9 cellular contexts compared by ENCODE assay signal in the genomic region with DNA sequence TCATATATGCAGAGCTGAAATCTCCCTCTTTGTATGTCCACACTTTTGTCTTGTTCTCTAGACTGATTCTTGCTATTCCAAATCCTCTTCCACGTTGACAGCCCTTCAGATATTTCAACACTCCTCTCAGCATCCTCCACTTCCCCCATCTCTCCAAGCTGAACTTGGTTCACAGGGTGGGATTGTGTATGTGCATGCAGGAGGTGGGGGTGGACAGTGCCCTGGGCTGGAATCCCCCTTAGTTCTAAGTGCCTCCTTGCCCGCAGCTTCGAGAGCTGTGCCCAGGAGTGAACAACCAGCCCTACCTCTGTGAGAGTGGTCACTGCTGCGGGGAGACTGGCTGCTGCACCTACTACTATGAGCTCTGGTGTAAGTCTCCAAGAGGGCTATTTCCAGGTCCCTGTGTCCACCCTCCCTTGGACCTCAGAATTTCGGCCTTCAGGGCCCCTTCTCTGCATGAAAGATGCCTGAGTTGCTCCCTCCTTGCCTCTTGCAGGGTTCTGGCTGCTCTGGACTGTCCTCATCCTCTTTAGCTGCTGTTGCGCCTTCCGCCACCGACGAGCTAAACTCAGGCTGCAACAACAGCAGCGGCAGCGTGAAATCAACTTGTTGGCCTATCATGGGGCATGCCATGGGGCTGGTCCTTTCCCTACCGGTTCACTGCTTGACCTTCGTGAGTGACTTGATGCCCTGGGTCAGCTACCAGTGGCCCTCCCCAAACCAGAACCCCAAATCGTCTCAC. TPM values are rescaled to one million over a fixed set of nuclear protein-coding genes. Genes with fewer than 3 reads are reported as not detected.
DNase-seq lines count a peak whose midpoint lies in the region; TF ChIP-seq lines count a peak whose summit lies in the region.
"Had no signal": no experiment of that assay in that cellular context is flagged by ENCODE, and none has a peak within 500 bp of the region (broad histone marks: within the 10 kb centered on the region; RNA-seq: fewer than 3 reads in every experiment).

No MANE protein-coding gene starts in this region.

- H3K18ac ChIP-seq in H9 (ENCODE audit: insufficient read length, low read depth, low read length), result no peak overlapping the region

- H4K20me1 ChIP-seq in H9 (ENCODE audit: control insufficient read depth, insufficient read depth, insufficient read length), result peaks cover 2% of the 10 kb centered on the region

- no peak overlapping the region for H3K27ac Mint-ChIP-seq in H9

- H2BK5ac ChIP-seq in H9 (ENCODE audit: insufficient read length, low read length), result no peak overlapping the region

- no peak overlapping the region for H3K56ac ChIP-seq in H9 (ENCODE audit: insufficient read length, low read depth, low read length)

- H3K27ac ChIP-seq in H9 (ENCODE audit: insufficient read length, low read depth, low read length), result no peak overlapping the region
- H3K27ac ChIP-seq in mesodermal cell (ENCODE audit: low read depth, low read length, severe bottlenecking), result no peak overlapping the region

- DNase-seq in AG10803 (ENCODE audit: low read depth) (no peak), H9 (no peak), astrocyte of the spinal cord (ENCODE audit: low read depth, low spot score) (no peak), NCI-H69 (lab: John Stamatoyannopoulos, UW) (no peak), EL (no peak), kidney glomerular epithelial cell (lab: John Stamatoyannopoulos, UW) (no peak)
- no peak for DNase-seq in stimulated activated CD4-positive, alpha-beta T cell treated with anti-CD3 and anti-CD28 coated beads, Interleukin-4, amount 100 ng/mL, for 4 hours
- DNase-seq: sigmoid colon had no signal

- no CpG with 5 or more reads among the region's 14 CpGs for WGBS in H9 (ENCODE audit: extremely low coverage, insufficient read length, low lambda C conversion rate)
- WGBS in mesodermal cell (ENCODE audit: insufficient coverage in 2 of 2), 2 experiments, result 82 to 84% methylated on average over 10 to 13 of the region's 14 CpGs

- H4K91ac ChIP-seq in H9 (ENCODE audit: insufficient read length, low read depth, low read length), result no peak overlapping the region

- H3K27me3 Mint-ChIP-seq in H9 (ENCODE audit: low read depth), result no peaks in the 10 kb centered on the region

- H3K9me3 ChIP-seq in H9 (ENCODE audit: control insufficient read depth, low read depth, low read length) (no peaks in the 10 kb centered on the region), mesodermal cell (ENCODE audit: control insufficient read depth, low read length) (no peaks in the 10 kb centered on the region)
- H3K9me3 ChIP-seq: sigmoid colon had no signal

- peaks cover 2% of the 10 kb centered on the region; the same call in 1 of the 2 replicates for H3K4me1 ChIP-seq in H9 (ENCODE audit: insufficient read depth, low read length)
- H3K4me1 ChIP-seq in mesodermal cell (ENCODE audit: control insufficient read depth, insufficient read depth, low read length, poor library complexity, severe bottlenecking), result peaks cover 19% of the 10 kb centered on the region

- no peak overlapping the region for H3K9ac ChIP-seq in H9 (ENCODE audit: extremely low read depth, insufficient read length, low read length)

- peaks cover 33% of the 10 kb centered on the region for H3K36me3 ChIP-seq in mesodermal cell (ENCODE audit: control insufficient read depth, insufficient read depth, low read length)

- H2BK15ac ChIP-seq in H9 (ENCODE audit: low read depth, low read length), result no peak overlapping the region

- H2AFZ ChIP-seq in H9 (ENCODE audit: low read length), result no peak overlapping the region

- in situ Hi-C loops in astrocyte of the spinal cord (cut with HindIII; ENCODE audit: low sequenced_read_pairs), result no loop called here

- H3K4ac ChIP-seq in H9 (ENCODE audit: low read depth, low read length), result no peak overlapping the region

- no peaks in the 10 kb centered on the region for H3K27me3 ChIP-seq in H9 (ENCODE audit: insufficient read depth, low read length)
- H3K27me3 ChIP-seq: sigmoid colon had no signal

- H2BK120ac ChIP-seq in H9 (ENCODE audit: low read depth, low read length, poor library complexity, severe bottlenecking), result no peak overlapping the region

- H2BK12ac ChIP-seq in H9 (ENCODE audit: insufficient read length, low read depth, low read length), result no peak overlapping the region

- TF ChIP-seq CTCF in AG10803 (conservative IDR thresholded peaks at IDR 0.05; ENCODE audit: low read length) (no peak), H9 (conservative IDR thresholded peaks at IDR 0.05) (no peak), astrocyte of the spinal cord (IDR thresholded peaks at IDR 0.05; ENCODE audit: low read depth, low read length) (no peak)

- peaks cover 4% of the 10 kb centered on the region for H3K79me1 ChIP-seq in H9 (ENCODE audit: insufficient read depth, low read depth, low read length, poor library complexity, severe bottlenecking)

- H3K4me1 Mint-ChIP-seq in H9, result peaks cover 30 to 36% of the 10 kb centered on the region in 2 experiments

- no peak overlapping the region for H3K14ac ChIP-seq in H9 (ENCODE audit: insufficient read depth, low read length)

- no peak overlapping the region for H4K5ac ChIP-seq in H9 (ENCODE audit: insufficient read length, low read depth, low read length)

- peaks cover 10 to 29% (median 28%) of the 10 kb centered on the region in 3 experiments; a peak in 6 of 7 replicates for H3K36me3 Mint-ChIP-seq in H9 (ENCODE audit: insufficient read depth in 1 of 3, low read depth in 3 of 3)

- H3K4me3 Mint-ChIP-seq in H9, result peak overlapping the region; percentile 96 to 97

- H4K8ac ChIP-seq in H9 (replicated peaks; ENCODE audit: insufficient read length, low read depth, low read length), result no peak overlapping the region

- H3K23me2 ChIP-seq in H9 (ENCODE audit: insufficient read length, low read depth, low read length, poor library complexity, severe bottlenecking), result peaks cover 18% of the 10 kb centered on the region

- H2AK5ac ChIP-seq in H9 (ENCODE audit: insufficient read length, low read length), result no peak overlapping the region

- no peaks in the 10 kb centered on the region for H3K9me3 Mint-ChIP-seq in H9

- H3T11ph ChIP-seq in H9 (ENCODE audit: low read length), result no peak overlapping the region

- no peaks in the 10 kb centered on the region; the same call in 1 of the 2 replicates for H3K79me2 ChIP-seq in H9 (ENCODE audit: insufficient read depth, low read length)

- H3K23ac ChIP-seq in H9 (ENCODE audit: insufficient read length, low read depth, low read length), result no peak overlapping the region

- H3K4me3 ChIP-seq in AG10803 (ENCODE audit: low read length) (peak overlapping the region; percentile 96), astrocyte of the spinal cord (ENCODE audit: low read depth, low read length) (peak overlapping the region; percentile 89), mesodermal cell (ENCODE audit: extremely low read depth, insufficient read depth, low read length, poor library complexity, severe bottlenecking) (peak overlapping the region; percentile 97)

- peak overlapping the region; percentile 97 for H3K4me2 ChIP-seq in H9 (ENCODE audit: insufficient read depth, insufficient read length, low read length)

- no peak overlapping the region for H2BK20ac ChIP-seq in H9 (ENCODE audit: low read depth, low read length, poor library complexity, severe bottlenecking)

RNA-seq across cellular contexts. Expression of a gene that starts 1.3 kb away (rescaled TPM):
- 80.7 and 82.1 TPM in 2 replicates for total RNA-seq in H9 (2021)
- 85.4 TPM for polyA plus RNA-seq in mesodermal cell (2013, experiment 1 of 2)
- 71.8 TPM for polyA plus RNA-seq in mesodermal cell (2013, experiment 2 of 2)

RNA-seq across cellular contexts. Expression of a gene that starts 4.7 kb away (rescaled TPM):
- total RNA-seq in H9 (2021), result 17.6 and 22.6 TPM in 2 replicates
- polyA plus RNA-seq in mesodermal cell (2013, experiment 1 of 2), result 17.7 TPM
- polyA plus RNA-seq in mesodermal cell (2013, experiment 2 of 2), result 11.7 TPM

RNA-seq across cellular contexts. Expression of a gene that starts 5.6 kb away (rescaled TPM):
- 55.5 and 58.0 TPM in 2 replicates for total RNA-seq in H9 (2021)
- polyA plus RNA-seq in mesodermal cell (2013, experiment 1 of 2), result 53.3 TPM
- polyA plus RNA-seq in mesodermal cell (2013, experiment 2 of 2), result 45.8 TPM

RNA-seq across cellular contexts. Expression of a gene that starts 12.9 kb away (rescaled TPM):
- 56.9 and 59.5 TPM in 2 replicates for total RNA-seq in H9 (2021)
- polyA plus RNA-seq in mesodermal cell (2013, experiment 1 of 2), result 50.1 TPM
- polyA plus RNA-seq in mesodermal cell (2013, experiment 2 of 2), result 49.0 TPM

RNA-seq across cellular contexts. Expression of a gene that starts 17.8 kb away (rescaled TPM):
- 87.1 and 90.9 TPM in 2 replicates for total RNA-seq in H9 (2021)
- polyA plus RNA-seq in mesodermal cell (2013, experiment 1 of 2), result 38.8 TPM
- 27.9 TPM for polyA plus RNA-seq in mesodermal cell (2013, experiment 2 of 2)
